In genomic region chr2:190105554-190105953, GRCh38 we compare ENCODE assay signal across 25 cellular contexts. TPM values are rescaled to one million over a fixed set of nuclear protein-coding genes. Genes with fewer than 3 reads are reported as not detected.
"Had no signal": no experiment of that assay in that cellular context is flagged by ENCODE, and none has a peak within 500 bp of the region (broad histone marks: within the 10 kb centered on the region; RNA-seq: fewer than 3 reads in every experiment).

No MANE protein-coding gene starts in this region.

- H3K4me3 ChIP-seq: cardiac muscle cell, heart right ventricle, mucosa of descending colon, pancreas, psoas muscle, right atrium auricular region, thyroid gland had no signal

- H3K4me1 ChIP-seq: heart right ventricle, pancreas, right atrium auricular region, thyroid gland had no signal

- H3K27ac ChIP-seq: cardiac muscle cell, heart right ventricle, pancreas, right atrium auricular region, thyroid gland had no signal

- H3K9me3 ChIP-seq: mucosa of descending colon, pancreas, psoas muscle, thyroid gland had no signal

- FAIRE-seq: endometrium, pancreas had no signal

- H3K27me3 ChIP-seq: cardiac muscle cell, heart right ventricle, pancreas, right atrium auricular region, thyroid gland had no signal

- H3K36me3 ChIP-seq: cardiac muscle cell, heart right ventricle, pancreas, right atrium auricular region, thyroid gland had no signal

- ATAC-seq: activated CD4-positive, alpha-beta T cell treated with anti-CD3 and anti-CD28 coated beads for 36 hours; activated T-cell treated with anti-CD3 and anti-CD28 coated beads, Interleukin-2, amount 50 U/mL, for 4 hours; esophagus mucosa; heart right ventricle; left colon; mucosa of descending colon; pancreas; psoas muscle; stimulated activated naive CD8-positive, alpha-beta T cell treated with anti-CD3 and anti-CD28 coated beads, Interleukin-15, Interleukin-2, amounts not matched to agents 100 U/mL and 50 U/mL, for 24 hours had no signal

- DNase-seq: activated B cell treated with CpG ODN at 0.5 μM for 24 hours; activated CD4-positive, alpha-beta T cell treated with anti-CD3 and anti-CD28 coated beads for 36 hours; activated CD4-positive, alpha-beta T cell treated with anti-CD3 and anti-CD28 coated beads, Interleukin-2, amount 50 U/mL, for 4 hours; activated CD8-positive, alpha-beta memory T cell treated with anti-CD3 and anti-CD28 coated beads for 24 hours; activated CD8-positive, alpha-beta memory T cell treated with anti-CD3 and anti-CD28 coated beads, Interleukin-2, amount 50 U/mL, for 4 hours; activated naive CD4-positive, alpha-beta T cell treated with Interleukin-2 at 50 U/mL for 16 hours; activated naive CD8-positive, alpha-beta T cell treated with anti-CD3 and anti-CD28 coated beads, Interleukin-2, amount 10 ng/mL, durations not matched to agents 7 days and 5 days; activated T-cell treated with anti-CD3 and anti-CD28 coated beads, Interleukin-2, amount 50 U/mL, for 4 hours; cortex of kidney; heart right ventricle; islet precursor cell; left colon; mesenchymal stem cell; mucosa of descending colon; nephron progenitor cell; pancreas; psoas muscle; stimulated activated CD4-positive, alpha-beta T cell treated with anti-CD3 and anti-CD28 coated beads, Interleukin-4, amount 100 ng/mL, for 24 hours; stimulated activated naive CD8-positive, alpha-beta T cell treated with anti-CD3 and anti-CD28 coated beads, Interleukin-15, Interleukin-2, amounts not matched to agents 100 U/mL and 50 U/mL, for 24 hours; T1000; thyroid gland had no signal

RNA-seq across cellular contexts. Expression of gene MSTN, which starts 43.0 kb away (rescaled TPM):
- total RNA-seq: activated B cell treated with CpG ODN at 0.5 μM for 24 hours; activated CD4-positive, alpha-beta T cell treated with anti-CD3 and anti-CD28 coated beads for 36 hours; activated naive CD8-positive, alpha-beta T cell treated with anti-CD3 and anti-CD28 coated beads, Interleukin-2, amount 10 ng/mL, durations not matched to agents 7 days and 5 days; activated T-cell treated with anti-CD3 and anti-CD28 coated beads, Interleukin-2, amount 50 U/mL, for 4 hours had no signal
- polyA plus RNA-seq: cardiac muscle cell had no signal
